10 cellular contexts compared by ENCODE assay signal in the genomic region with DNA sequence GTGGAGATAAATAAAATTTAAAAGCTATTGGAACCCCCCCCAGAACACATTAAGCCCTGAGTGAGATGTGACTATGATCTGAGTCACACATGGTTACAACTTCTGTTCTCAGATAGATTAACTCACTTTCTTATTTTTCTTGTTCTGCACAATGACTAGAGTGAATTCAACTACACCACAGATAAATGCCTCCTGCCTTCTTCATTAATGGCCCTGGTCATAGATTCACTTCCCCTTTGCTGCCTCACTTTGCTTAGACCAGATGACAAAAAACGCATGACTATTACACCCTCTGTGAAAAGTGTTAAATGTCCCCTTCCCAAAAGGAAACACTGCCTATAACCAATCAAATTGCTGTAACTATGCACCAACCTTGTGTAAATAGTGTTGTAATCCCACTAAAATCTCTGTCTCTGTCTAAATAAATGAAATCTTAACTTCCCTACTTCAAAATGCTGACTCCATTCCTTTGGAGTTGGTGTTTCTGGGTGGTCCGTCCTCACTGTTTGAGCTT.
DNase-seq lines count a peak whose midpoint lies in the region; ATAC-seq lines count a peak whose summit lies in the region.
"Had no signal": no experiment of that assay in that cellular context is flagged by ENCODE, and none has a peak within 500 bp of the region (broad histone marks: within the 10 kb centered on the region; RNA-seq: fewer than 3 reads in every experiment).

No MANE protein-coding gene starts in this region.

- peak overlapping the region; percentile 48 for H3K27ac ChIP-seq in epithelial cell of prostate

- DNase-seq in AG08395 (ENCODE audit: low spot score) (peak; percentile 4), epithelial cell of prostate (ENCODE audit: low read depth, low spot score) (no peak), NCI-H1092 (lab: John Stamatoyannopoulos, UW) (no peak), NCI-H1694 (lab: John Stamatoyannopoulos, UW) (no peak)
- no peak for DNase-seq in activated effector memory CD4-positive, alpha-beta T cell treated with anti-CD3 and anti-CD28 coated beads, Interleukin-2, amount 50 U/mL, for 16 hours
- DNase-seq in activated CD4-positive, alpha-beta T cell treated with anti-CD3 and anti-CD28 coated beads, Interleukin-2, amount 50 U/mL, for 4 hours = no peak
- DNase-seq: DMS 273 treated with DMSO at 0.1 percent for 48 hours had no signal

- ATAC-seq in GM19395 (IDR thresholded peaks at IDR 0.05; ENCODE audit: unreplicated experiment) (peak; percentile 86), HG03521 (IDR thresholded peaks at IDR 0.05; ENCODE audit: unreplicated experiment) (peak; percentile 85)
- ATAC-seq: Panc1 had no signal
